23 cellular contexts compared by ENCODE assay signal in genomic region chr11:102730036-102730815, GRCh38. TPM values are rescaled to one million over a fixed set of nuclear protein-coding genes. Genes with fewer than 3 reads are reported as not detected.
DNase-seq lines count a peak whose midpoint lies in the region; ATAC-seq and TF ChIP-seq lines count a peak whose summit lies in the region.
"Had no signal": no experiment of that assay in that cellular context is flagged by ENCODE, and none has a peak within 500 bp of the region (broad histone marks: within the 10 kb centered on the region; RNA-seq: fewer than 3 reads in every experiment).

No MANE protein-coding gene starts in this region.

- no peaks in the 10 kb centered on the region for H3K27me3 Mint-ChIP-seq in activated T-helper 17 cell treated with anti-CD3 and anti-CD28 coated beads, Interleukin-2, amount 50 U/mL, for 72 hours

- H3K4me3 ChIP-seq in HFF-Myc (replicated peaks; ENCODE audit: low read depth, low read length) = no peak overlapping the region
- H3K4me3 ChIP-seq: A549, SJSA1 had no signal

- H3K27ac Mint-ChIP-seq in activated T-helper 17 cell treated with anti-CD3 and anti-CD28 coated beads, Interleukin-2, amount 50 U/mL, for 72 hours = no peak overlapping the region
- H3K27ac Mint-ChIP-seq: activated naive CD4-positive, alpha-beta T cell treated with anti-CD3 and anti-CD28 coated beads, Interleukin-2, amount 50 U/mL, for 24 hours had no signal

- no peak for ATAC-seq in activated T-helper 17 cell treated with anti-CD3 and anti-CD28 coated beads, Interleukin-2, amount 50 U/mL, for 72 hours (replicated peaks)
- no peak for ATAC-seq in HG02759 (IDR thresholded peaks at IDR 0.05; ENCODE audit: unreplicated experiment)
- ATAC-seq: left colon had no signal

- TF ChIP-seq CTCF in HFF-Myc (IDR thresholded peaks at IDR 0.05; ENCODE audit: low read depth, low read length, missing control alignments) = no peak

- DNase-seq in AG08396 (ENCODE audit: low spot score) (peak; percentile 18), HFF-Myc (ENCODE audit: extremely low read depth, low read depth) (peak; percentile 81), dedifferentiated amniotic fluid mesenchymal stem cell (ENCODE audit: extremely low spot score) (peak; percentile 30), glomerular endothelial cell (ENCODE audit: extremely low read depth, low read depth, low spot score) (peak; percentile 82), COLO829 (ENCODE audit: low spot score) (no peak)
- no peak for DNase-seq in stimulated activated CD8-positive, alpha-beta memory T cell treated with anti-CD3 and anti-CD28 coated beads, Interleukin-4, amount 100 ng/mL, for 48 hours
- DNase-seq: activated CD4-positive, alpha-beta T cell treated with anti-CD3 and anti-CD28 coated beads for 1 hour; activated CD8-positive, alpha-beta memory T cell treated with anti-CD3 and anti-CD28 coated beads for 24 hours; activated T-cell treated with anti-CD3 and anti-CD28 coated beads, Interleukin-2, amount 50 U/mL, for 48 hours; CD8-positive, alpha-beta memory T cell; left colon; midbrain; NCI-H1694; small intestine; stimulated activated CD4-positive, alpha-beta T cell treated with anti-CD3 and anti-CD28 coated beads, Interleukin-4, amount 100 ng/mL, for 1 hour had no signal

- no peaks in the 10 kb centered on the region for H3K4me1 Mint-ChIP-seq in activated T-helper 17 cell treated with anti-CD3 and anti-CD28 coated beads, Interleukin-2, amount 50 U/mL, for 72 hours
- H3K4me1 Mint-ChIP-seq: activated naive CD4-positive, alpha-beta T cell treated with anti-CD3 and anti-CD28 coated beads, Interleukin-2, amount 50 U/mL, for 24 hours; CD8-positive, alpha-beta memory T cell had no signal

- no peak overlapping the region for H3K4me3 Mint-ChIP-seq in activated T-helper 17 cell treated with anti-CD3 and anti-CD28 coated beads, Interleukin-2, amount 50 U/mL, for 72 hours
- H3K4me3 Mint-ChIP-seq: activated naive CD4-positive, alpha-beta T cell treated with anti-CD3 and anti-CD28 coated beads, Interleukin-2, amount 50 U/mL, for 24 hours; CD8-positive, alpha-beta memory T cell had no signal

- no peaks in the 10 kb centered on the region for H3K36me3 Mint-ChIP-seq in activated T-helper 17 cell treated with anti-CD3 and anti-CD28 coated beads, Interleukin-2, amount 50 U/mL, for 72 hours (ENCODE audit: low read depth)
- H3K36me3 Mint-ChIP-seq: activated naive CD4-positive, alpha-beta T cell treated with anti-CD3 and anti-CD28 coated beads, Interleukin-2, amount 50 U/mL, for 24 hours; CD8-positive, alpha-beta memory T cell had no signal

- H3K9me3 Mint-ChIP-seq in activated T-helper 17 cell treated with anti-CD3 and anti-CD28 coated beads, Interleukin-2, amount 50 U/mL, for 72 hours = no peaks in the 10 kb centered on the region
- H3K9me3 Mint-ChIP-seq: activated naive CD4-positive, alpha-beta T cell treated with anti-CD3 and anti-CD28 coated beads, Interleukin-2, amount 50 U/mL, for 24 hours had no signal

RNA-seq across cellular contexts. Expression of gene MMP8, which starts 5.5 kb away (rescaled TPM):
- total RNA-seq in glomerular endothelial cell = not detected in 2 replicates
- not detected for total RNA-seq in activated T-helper 17 cell treated with anti-CD3 and anti-CD28 coated beads, Interleukin-2, amount 50 U/mL, for 72 hours
- total RNA-seq: CD8-positive, alpha-beta memory T cell; H4; left colon; SJSA1; ureter had no signal

RNA-seq across cellular contexts. Expression of gene MMP27, which starts 24.7 kb away (rescaled TPM):
- not detected in 2 replicates for total RNA-seq in glomerular endothelial cell
- not detected for total RNA-seq in activated T-helper 17 cell treated with anti-CD3 and anti-CD28 coated beads, Interleukin-2, amount 50 U/mL, for 72 hours
- total RNA-seq: CD8-positive, alpha-beta memory T cell; H4; SJSA1; ureter had no signal

RNA-seq across cellular contexts. Expression of gene MMP10, which starts 50.2 kb away (rescaled TPM):
- total RNA-seq in glomerular endothelial cell = 29.5 and 39.8 TPM in 2 replicates
- total RNA-seq in activated T-helper 17 cell treated with anti-CD3 and anti-CD28 coated beads, Interleukin-2, amount 50 U/mL, for 72 hours = not detected
- total RNA-seq: CD8-positive, alpha-beta memory T cell; subcutaneous adipose tissue; ureter had no signal

Comparison
In these comparisons a context has a peak if more than half of its experiments do, and no peak if none do; other contexts are left out.
1. DNase-seq: peak in AG08396 (single experiment), HFF-Myc (single experiment), dedifferentiated amniotic fluid mesenchymal stem cell (single experiment) and glomerular endothelial cell (single experiment); none in COLO829 (single experiment) and stimulated activated CD8-positive, alpha-beta memory T cell treated with anti-CD3 and anti-CD28 coated beads, Interleukin-4, amount 100 ng/mL, for 48 hours (single experiment).
2. RNA of gene MMP10, which starts 50.2 kb away (total RNA-seq): 29.5 to 39.8 TPM in glomerular endothelial cell; not detected in activated T-helper 17 cell treated with anti-CD3 and anti-CD28 coated beads, Interleukin-2, amount 50 U/mL, for 72 hours; every median in the first group is over 10 times any median in the second.